13 cellular contexts compared by ENCODE assay signal in the genomic region with DNA sequence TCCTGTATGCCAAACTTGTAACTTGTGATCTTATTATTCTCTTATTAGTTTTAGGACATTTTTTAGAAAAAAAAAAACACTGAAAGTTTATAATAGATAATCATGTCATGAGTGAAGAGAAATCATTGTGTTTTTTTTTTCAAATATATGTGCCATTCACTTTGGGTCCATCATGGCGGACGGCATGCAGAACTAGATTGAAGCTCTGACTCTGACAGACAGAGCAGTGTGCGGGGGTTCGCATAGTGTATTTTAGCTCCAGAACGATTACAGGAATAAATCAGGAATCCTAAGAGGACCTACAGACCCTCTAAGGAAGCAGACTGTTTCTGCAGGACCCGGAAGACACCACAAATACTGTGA.
"Had no signal": no experiment of that assay in that cellular context is flagged by ENCODE, and none has a peak within 500 bp of the region (broad histone marks: within the 10 kb centered on the region; RNA-seq: fewer than 3 reads in every experiment).

No MANE protein-coding gene starts in this region.

- H3K4me3 Mint-ChIP-seq: activated naive CD4-positive, alpha-beta T cell treated with anti-CD3 and anti-CD28 coated beads for 36 hours; activated naive CD8-positive, alpha-beta T cell treated with anti-CD3 and anti-CD28 coated beads, Interleukin-2, amount 50 U/mL, for 24 hours; effector memory CD8-positive, alpha-beta T cell; naive thymus-derived CD4-positive, alpha-beta T cell had no signal

- H3K4me1 Mint-ChIP-seq: activated naive CD8-positive, alpha-beta T cell treated with anti-CD3 and anti-CD28 coated beads, Interleukin-2, amount 50 U/mL, for 24 hours; naive thymus-derived CD4-positive, alpha-beta T cell had no signal

- H3K36me3 Mint-ChIP-seq: naive thymus-derived CD4-positive, alpha-beta T cell had no signal

- ATAC-seq: activated naive CD8-positive, alpha-beta T cell treated with anti-CD3 and anti-CD28 coated beads, Interleukin-2, amount 50 U/mL, for 24 hours; effector memory CD8-positive, alpha-beta T cell; left colon; mucosa of descending colon; naive thymus-derived CD4-positive, alpha-beta T cell; pancreas had no signal

- H3K27ac Mint-ChIP-seq: activated naive CD4-positive, alpha-beta T cell treated with anti-CD3 and anti-CD28 coated beads for 36 hours; activated naive CD8-positive, alpha-beta T cell treated with anti-CD3 and anti-CD28 coated beads, Interleukin-2, amount 50 U/mL, for 24 hours; activated T-helper 2 cell treated with anti-CD3 and anti-CD28 coated beads, Interferon-gamma antibody, Interleukin-2, Interleukin-4, amounts not matched to agents 10 μg/mL and 5 μg/mL and 100 μg/mL, durations not matched to agents 14 hours and 24 hours and 36 hours; effector memory CD8-positive, alpha-beta T cell; naive thymus-derived CD4-positive, alpha-beta T cell had no signal

- DNase-seq: activated naive CD4-positive, alpha-beta T cell treated with anti-CD3 and anti-CD28 coated beads for 36 hours; activated naive CD8-positive, alpha-beta T cell treated with anti-CD3 and anti-CD28 coated beads, Interleukin-2, amount 50 U/mL, for 24 hours; dermis blood vessel endothelial cell; effector memory CD8-positive, alpha-beta T cell; head of caudate nucleus; left colon; mammary epithelial cell; mucosa of descending colon; naive thymus-derived CD4-positive, alpha-beta T cell; pancreas; stimulated activated CD4-positive, alpha-beta T cell treated with anti-CD3 and anti-CD28 coated beads, Interleukin-2, amount 100 ng/mL, for 48 hours; stimulated activated naive CD4-positive, alpha-beta T cell treated with Interleukin-2 at 50 U/mL for 16 hours had no signal

- H3K27me3 Mint-ChIP-seq: activated naive CD8-positive, alpha-beta T cell treated with anti-CD3 and anti-CD28 coated beads, Interleukin-2, amount 50 U/mL, for 24 hours; effector memory CD8-positive, alpha-beta T cell; naive thymus-derived CD4-positive, alpha-beta T cell had no signal
